Comparison of ENCODE assay signal across 19 cellular contexts in genomic region chr1:8547791-8548190, GRCh38.
"Had no signal": no experiment of that assay in that cellular context is flagged by ENCODE, and none has a peak within 500 bp of the region (broad histone marks: within the 10 kb centered on the region; RNA-seq: fewer than 3 reads in every experiment).

No MANE protein-coding gene starts in this region.

- H3K4me3 ChIP-seq: ascending aorta, gastrocnemius medialis, heart left ventricle, left lung, transverse colon had no signal

- FAIRE-seq: bronchial epithelial cell, TTC549 had no signal

- H3K27me3 ChIP-seq: ascending aorta, gastrocnemius medialis, heart left ventricle, left lung, transverse colon had no signal

- DNase-seq: activated CD4-positive, alpha-beta T cell treated with anti-CD3 and anti-CD28 coated beads, Interleukin-2, amount 10 ng/mL, durations not matched to agents 24 days and 14 days; activated CD8-positive, alpha-beta T cell treated with anti-CD3 and anti-CD28 coated beads for 36 hours; activated naive CD4-positive, alpha-beta T cell treated with Interleukin-2 at 50 U/mL for 16 hours; activated T-cell treated with anti-CD3 and anti-CD28 coated beads, Interleukin-2, amount 50 U/mL, for 1 hour; effector CD4-positive, alpha-beta T cell; gastrocnemius medialis; heart left ventricle; kidney; left lung; naive thymus-derived CD4-positive, alpha-beta T cell; occipital lobe; posterior cingulate gyrus; retina; stimulated activated CD4-positive, alpha-beta T cell treated with anti-CD3 and anti-CD28 coated beads, Interleukin-2, amount 100 ng/mL, for 24 hours; stimulated activated naive CD8-positive, alpha-beta T cell treated with anti-CD3 and anti-CD28 coated beads, Interleukin-15, Interleukin-2, amounts not matched to agents 100 U/mL and 50 U/mL, for 24 hours; transverse colon had no signal

- H3K9me3 ChIP-seq: ascending aorta, gastrocnemius medialis, left lung, transverse colon had no signal

- H3K36me3 ChIP-seq: ascending aorta, gastrocnemius medialis, left lung, transverse colon had no signal

- H3K4me1 ChIP-seq: ascending aorta, left lung had no signal

- H3K27ac ChIP-seq: ascending aorta, gastrocnemius medialis, heart left ventricle, left lung, transverse colon had no signal
